11 cellular contexts compared by ENCODE assay signal in genomic region chr3:149212386-149212785, GRCh38. TPM values are rescaled to one million over a fixed set of nuclear protein-coding genes. Genes with fewer than 3 reads are reported as not detected.
"Had no signal": no experiment of that assay in that cellular context is flagged by ENCODE, and none has a peak within 500 bp of the region (broad histone marks: within the 10 kb centered on the region; RNA-seq: fewer than 3 reads in every experiment).

No MANE protein-coding gene starts in this region.

- DNase-seq: GM23248, GOT3, H7, H9, HCEC 1CT, HFFc6 had no signal

- H3K4me2 ChIP-seq: GM23338 had no signal

- H3K9ac ChIP-seq: GM23248 had no signal

- H3K27ac Mint-ChIP-seq: GM23338, H9, HFFc6 had no signal

- H3K4me3 Mint-ChIP-seq: GM23338, H9, HFFc6 had no signal

- H3K9me3 ChIP-seq: HAP-1 had no signal

- H3K4me3 ChIP-seq: GM23248, GM23338, HAP-1 had no signal

- FAIRE-seq: H1, H54 had no signal

- ATAC-seq: GM23338, HCT116 had no signal

- H3K9me3 Mint-ChIP-seq: GM23338, H9, HFFc6 had no signal

- H3K36me3 ChIP-seq: HAP-1 had no signal

- H3K27ac ChIP-seq: GM23248 had no signal

- H2AFZ ChIP-seq: GM23248 had no signal

RNA-seq across cellular contexts. Expression of gene CP, which starts 9.2 kb away (rescaled TPM):
- total RNA-seq: GM23248, HFFc6 had no signal
- polyA plus RNA-seq: GM23248 had no signal
